Comparison of ENCODE assay signal across 15 cellular contexts in genomic region chr18:3035635-3036034, GRCh38. TPM values are rescaled to one million over a fixed set of nuclear protein-coding genes. Genes with fewer than 3 reads are reported as not detected.
A peak's percentile ranks its signal among the peaks of the same experiment; 100 is the strongest.
DNase-seq lines count a peak whose midpoint lies in the region; ATAC-seq and TF ChIP-seq lines count a peak whose summit lies in the region.
"Had no signal": no experiment of that assay in that cellular context is flagged by ENCODE, and none has a peak within 500 bp of the region (broad histone marks: within the 10 kb centered on the region; RNA-seq: fewer than 3 reads in every experiment).

No MANE protein-coding gene starts in this region.

- peak overlapping the region; percentile 26 for H3K27ac Mint-ChIP-seq in activated T-cell treated with anti-CD3 and anti-CD28 coated beads, Interleukin-2, amount 50 U/mL, for 72 hours
- H3K27ac Mint-ChIP-seq: CD4-positive, alpha-beta memory T cell had no signal

- TF ChIP-seq POLR2A in IMR-90 (IDR thresholded peaks at IDR 0.05; ENCODE audit: low read depth, low read length): no peak

- no peaks in the 10 kb centered on the region for H3K9me3 Mint-ChIP-seq in activated T-cell treated with anti-CD3 and anti-CD28 coated beads, Interleukin-2, amount 50 U/mL, for 72 hours
- H3K9me3 Mint-ChIP-seq: CD14-positive monocyte; CD4-positive, alpha-beta memory T cell had no signal

- H3K27me3 Mint-ChIP-seq in activated T-cell treated with anti-CD3 and anti-CD28 coated beads, Interleukin-2, amount 50 U/mL, for 72 hours (ENCODE audit: low read depth): no peaks in the 10 kb centered on the region
- H3K27me3 Mint-ChIP-seq: CD4-positive, alpha-beta memory T cell had no signal

- intact Hi-C loops in IMR-90 (cut with micrococcal nuclease): no loop called here

- H3K36me3 ChIP-seq in IMR-90 (ENCODE audit: control insufficient read depth, insufficient read depth, low read length): no peaks in the 10 kb centered on the region
- no peaks in the 10 kb centered on the region for H3K36me3 ChIP-seq in neutrophil
- H3K36me3 ChIP-seq: BLaER1 had no signal

- ATAC-seq in activated T-cell treated with anti-CD3 and anti-CD28 coated beads, Interleukin-2, amount 50 U/mL, for 72 hours (replicated peaks in 1 of 2): no peak
- no peak for ATAC-seq in IMR-90 (ENCODE audit: low read depth)
- no peak for ATAC-seq in HG03520 (IDR thresholded peaks at IDR 0.05; ENCODE audit: unreplicated experiment)

- no peak overlapping the region for H4K8ac ChIP-seq in IMR-90 (ENCODE audit: low read depth in 2 of 2, low read length in 2 of 2)

- H3K14ac ChIP-seq in IMR-90 (replicated peaks; ENCODE audit: low read depth, low read length): no peak overlapping the region

- no TSS peak for BruUV-seq in IMR-90 (replicated peaks; lab: Mats Ljungman, UMichigan)

- no peaks in the 10 kb centered on the region for H3K36me3 Mint-ChIP-seq in activated T-cell treated with anti-CD3 and anti-CD28 coated beads, Interleukin-2, amount 50 U/mL, for 72 hours (ENCODE audit: insufficient read depth in 2 of 2)
- H3K36me3 Mint-ChIP-seq: CD14-positive monocyte; CD4-positive, alpha-beta memory T cell had no signal

- no peak overlapping the region for H3K23ac ChIP-seq in IMR-90 (ENCODE audit: low read depth, low read length)

- CTCF ChIA-PET in IMR-90 (lab: Yijun Ruan, JAX): no interaction called here

- peak overlapping the region; percentile 20; the same call in 1 of the 3 replicates for H2BK15ac ChIP-seq in IMR-90 (ENCODE audit: low read depth, low read length)

- H3K27ac ChIP-seq in IMR-90 (ENCODE audit: insufficient read depth, low read length) (no peak overlapping the region), neutrophil (peak overlapping the region; percentile 39)
- H3K27ac ChIP-seq: BLaER1, GM23248 had no signal

- no peak overlapping the region for H2AK9ac ChIP-seq in IMR-90 (replicated peaks; ENCODE audit: low read depth, low read length, poor library complexity)

- H3K18ac ChIP-seq in IMR-90 (ENCODE audit: low read depth, low read length): no peak overlapping the region

- H3K56ac ChIP-seq in IMR-90 (ENCODE audit: extremely low read depth, insufficient read depth, low read length): no peak overlapping the region

- H3K79me1 ChIP-seq in IMR-90 (ENCODE audit: low read depth in 1 of 2, low read length in 2 of 2): no peaks in the 10 kb centered on the region

- no peak for DNase-seq in activated T-cell treated with anti-CD3 and anti-CD28 coated beads, Interleukin-2, amount 50 U/mL, for 72 hours
- DNase-seq in activated T-cell treated with anti-CD3 and anti-CD28 coated beads, Interleukin-2, amount 50 U/mL, for 1 hour: no peak
- DNase-seq in IMR-90 (no peak), GF-D8 (lab: John Stamatoyannopoulos, UW) (no peak), medulla oblongata (ENCODE audit: extremely low spot score) (no peak)
- DNase-seq: 8988T; CD4-positive, alpha-beta memory T cell; DMS153; DMS79; GM23248; HCEC 1CT had no signal

- no peak for TF ChIP-seq CTCF in IMR-90 (conservative IDR thresholded peaks at IDR 0.05; ENCODE audit: low read depth, low read length)
- TF ChIP-seq CTCF in neutrophil (IDR thresholded peaks at IDR 0.05): no peak

- H2BK20ac ChIP-seq in IMR-90 (ENCODE audit: low read depth, low read length): no peak overlapping the region; the same call in 1 of the 2 replicates

- POLR2A ChIA-PET in IMR-90 (lab: Charles Lee; ENCODE audit: unreplicated experiment): no interaction called here

- dilution Hi-C loops in IMR-90 (cut with HindIII; ENCODE audit: low sequenced_read_pairs, unreplicated experiment): no loop called here

- H4K20me1 ChIP-seq in IMR-90 (ENCODE audit: insufficient read depth, low read length): no peaks in the 10 kb centered on the region
- H4K20me1 ChIP-seq: BLaER1 had no signal

- no peak overlapping the region for H3K4me2 ChIP-seq in IMR-90 (ENCODE audit: low read depth, low read length)

- H4K91ac ChIP-seq in IMR-90 (ENCODE audit: insufficient read depth, low read depth, low read length): peak overlapping the region; percentile 16; the same call in 1 of the 2 replicates

- no peak for TF ChIP-seq RAD21 in IMR-90 (IDR thresholded peaks at IDR 0.05; ENCODE audit: low read length)

- 100% methylated on average over 2 of the region's 5 CpGs; no CpG with 5 or more reads in 1 of the 2 experiments for WGBS in IMR-90 (ENCODE audit: extremely low coverage in 2 of 2, insufficient read length in 1 of 2), 2 experiments

- no peak overlapping the region for H3K4me3 Mint-ChIP-seq in activated T-cell treated with anti-CD3 and anti-CD28 coated beads, Interleukin-2, amount 50 U/mL, for 72 hours
- H3K4me3 Mint-ChIP-seq: CD14-positive monocyte; CD4-positive, alpha-beta memory T cell had no signal

- H3K27me3 ChIP-seq in IMR-90 (ENCODE audit: control insufficient read depth, insufficient read depth, low read length): no peaks in the 10 kb centered on the region
- no peaks in the 10 kb centered on the region for H3K27me3 ChIP-seq in neutrophil
- H3K27me3 ChIP-seq: BLaER1 had no signal

- no peak overlapping the region for H2AFZ ChIP-seq in IMR-90 (replicated peaks; ENCODE audit: low read length, poor library complexity)
- H2AFZ ChIP-seq: GM23248 had no signal

- no peak overlapping the region for H4K5ac ChIP-seq in IMR-90 (ENCODE audit: low read depth, low read length)

- H2BK120ac ChIP-seq in IMR-90 (ENCODE audit: low read depth, low read length): no peak overlapping the region

- no peak overlapping the region for H3K4me3 ChIP-seq in IMR-90 (ENCODE audit: insufficient read depth, low read depth, low read length)
- H3K4me3 ChIP-seq in neutrophil (ENCODE audit: low read depth in 1 of 2, low read length in 1 of 2): no peak overlapping the region
- H3K4me3 ChIP-seq: BLaER1, GM23248 had no signal

- H3K9me3 ChIP-seq in IMR-90 (ENCODE audit: control insufficient read depth, insufficient read depth, low read length): no peaks in the 10 kb centered on the region
- H3K9me3 ChIP-seq in neutrophil: no peaks in the 10 kb centered on the region
- H3K9me3 ChIP-seq: BLaER1 had no signal

- H3K4me1 ChIP-seq in IMR-90 (ENCODE audit: control insufficient read depth, insufficient read depth, low read length): no peaks in the 10 kb centered on the region; the same call in 1 of the 2 replicates
- peaks cover 27 to 34% of the 10 kb centered on the region in 2 experiments for H3K4me1 ChIP-seq in neutrophil (ENCODE audit: control insufficient read depth in 1 of 2, insufficient read depth in 1 of 2, low read depth in 1 of 2, low read length in 1 of 2)

- no peak overlapping the region for H3K9ac ChIP-seq in IMR-90 (ENCODE audit: low read depth, low read length)
- H3K9ac ChIP-seq: BLaER1, GM23248 had no signal

- H2BK5ac ChIP-seq in IMR-90 (ENCODE audit: low read depth, low read length, poor library complexity, severe bottlenecking): no peak overlapping the region

- in situ Hi-C loops in IMR-90 (cut with MboI; ENCODE audit: low sequenced_read_pairs): no loop called here

- H3K9me1 ChIP-seq in IMR-90 (ENCODE audit: insufficient read depth, low read length): 0 out of 2 replicates have a peak, but pooled peaks cover 2% of the 10 kb centered on the region

- H3K4me1 Mint-ChIP-seq in activated T-cell treated with anti-CD3 and anti-CD28 coated beads, Interleukin-2, amount 50 U/mL, for 72 hours (ENCODE audit: low read depth): peaks cover 27% of the 10 kb centered on the region

- H3K4ac ChIP-seq in IMR-90 (ENCODE audit: low read depth, low read length): peak overlapping the region; percentile 53

- 0 out of 2 replicates have a peak overlapping the region, but pooled peaks have one; percentile 33 for H2AK5ac ChIP-seq in IMR-90 (ENCODE audit: low read depth, low read length)

TF ChIP-seq in IMR-90, 13 proteins besides CTCF, POLR2A, EP300 and RAD21:
- TF ChIP-seq ELK1 (IDR thresholded peaks at IDR 0.05; ENCODE audit: borderline replicate concordance, low read depth, low read length) (no peak), CEBPB (IDR thresholded peaks at IDR 0.05; ENCODE audit: low read depth, low read length) (no peak), USF2 (IDR thresholded peaks at IDR 0.05; ENCODE audit: low read depth, low read length) (no peak)

RNA-seq across cellular contexts. Expression of gene LPIN2, which starts 22.7 kb away (rescaled TPM):
- total RNA-seq in activated T-cell treated with anti-CD3 and anti-CD28 coated beads, Interleukin-2, amount 50 U/mL, for 72 hours: 100 to 1,000 TPM; 101 to 106 TPM
- 21.9 and 23.9 TPM in 2 replicates for total RNA-seq in IMR-90 (2012; rRNA removed)
- polyA plus RNA-seq in IMR-90 (2012; rRNA removed): 14.4 and 16.2 TPM in 2 replicates
- polyA plus RNA-seq in IMR-90 (2012; cell fraction: cytosol; rRNA removed): 8.0 and 9.9 TPM in 2 replicates
- 15.7 and 29.0 TPM in 2 replicates for polyA plus RNA-seq in IMR-90 (2012; cell fraction: nucleus; rRNA removed; ENCODE audit: low replicate concordance)
